Comparison of ENCODE assay signal across 6 cellular contexts in the genomic region with DNA sequence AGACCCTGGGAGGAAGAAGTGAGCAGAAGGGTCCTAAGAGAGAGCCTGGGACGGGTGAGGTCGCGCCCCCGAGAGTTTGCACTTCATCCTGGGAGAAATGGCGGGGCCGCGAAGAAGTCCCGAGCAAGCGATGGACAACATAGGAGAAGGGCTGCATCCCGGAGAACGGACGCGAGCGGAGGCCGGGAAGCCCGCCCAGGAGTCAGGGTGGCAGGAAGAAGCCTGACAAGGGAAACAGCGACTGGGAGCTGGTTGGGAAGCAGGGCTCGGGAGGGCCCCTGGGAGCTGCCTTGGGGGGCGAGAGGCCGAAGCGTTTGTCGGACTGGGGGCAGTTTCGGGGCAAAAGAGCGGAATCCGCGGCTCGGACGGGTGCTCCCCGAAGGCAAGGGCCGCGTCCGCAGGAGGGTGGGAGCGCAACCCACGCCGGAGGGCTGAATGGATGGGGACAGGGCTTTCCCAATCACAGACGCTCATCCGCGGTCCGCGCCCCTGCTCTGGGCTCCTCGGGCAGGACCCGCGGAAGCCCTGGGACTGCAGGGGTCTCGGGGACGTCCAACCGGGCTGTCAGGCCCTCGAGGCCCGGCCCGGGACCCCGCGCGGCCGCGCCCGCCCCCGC. TPM values are rescaled to one million over a fixed set of nuclear protein-coding genes. Genes with fewer than 3 reads are reported as not detected.
DNase-seq lines count a peak whose midpoint lies in the region; ATAC-seq and TF ChIP-seq lines count a peak whose summit lies in the region.

No MANE protein-coding gene starts in this region.

- H3K27me3 Mint-ChIP-seq in activated CD4-positive, alpha-beta T cell treated with anti-CD3 and anti-CD28 coated beads for 36 hours: no peaks in the 10 kb centered on the region

- intact Hi-C loops in activated CD4-positive, alpha-beta T cell treated with anti-CD3 and anti-CD28 coated beads for 36 hours (cut with DNase I, micrococcal nuclease): loop anchor here (1.0 to 5.0 kb wide), 5 partner anchors 9 to 267 kb away; a partner anchor contains a TSS
- intact Hi-C loops in lower lobe of right lung (cut with DNase I): no loop called here

- H3K36me3 Mint-ChIP-seq in activated CD4-positive, alpha-beta T cell treated with anti-CD3 and anti-CD28 coated beads for 36 hours (ENCODE audit: low read depth): peaks cover 15% of the 10 kb centered on the region

- POLR2A ChIA-PET in activated CD4-positive, alpha-beta T cell treated with anti-CD3 and anti-CD28 coated beads for 36 hours (lab: Charles Lee): interaction anchor here (0.6 to 1.8 kb wide), 2 partner anchors 8 to 616 kb away, joined by 3 to 4 read pairs; no protein-coding TSS in a partner anchor

- peak overlapping the region; percentile 97 for H3K4me3 Mint-ChIP-seq in activated CD4-positive, alpha-beta T cell treated with anti-CD3 and anti-CD28 coated beads for 36 hours

- no peaks in the 10 kb centered on the region for H3K9me3 Mint-ChIP-seq in activated CD4-positive, alpha-beta T cell treated with anti-CD3 and anti-CD28 coated beads for 36 hours (ENCODE audit: low read depth)

- peak; percentile 32 for DNase-seq in activated CD4-positive, alpha-beta T cell treated with anti-CD3 and anti-CD28 coated beads for 36 hours
- DNase-seq in activated CD4-positive, alpha-beta T cell treated with anti-CD3 and anti-CD28 coated beads for 1 hour: no peak
- DNase-seq in activated T-cell treated with anti-CD3 and anti-CD28 coated beads, Interleukin-2, amount 50 U/mL, for 48 hours: peak; percentile 29 to 41
- DNase-seq in lower lobe of right lung: no peak
- DNase-seq in SIG-M5 treated with dmso at 0.1 percent for 504 hours (lab: John Stamatoyannopoulos, UW; ENCODE audit: unreplicated experiment): no peak
- no peak for DNase-seq in occipital lobe (lab: John Stamatoyannopoulos, UW)

- H3K4me1 Mint-ChIP-seq in activated CD4-positive, alpha-beta T cell treated with anti-CD3 and anti-CD28 coated beads for 36 hours: peaks cover 31% of the 10 kb centered on the region

- H3K4me1 ChIP-seq in lower lobe of right lung: peaks cover 44% of the 10 kb centered on the region

- peak overlapping the region; percentile 98 for H3K27ac Mint-ChIP-seq in activated CD4-positive, alpha-beta T cell treated with anti-CD3 and anti-CD28 coated beads for 36 hours

- H3K9me3 ChIP-seq in lower lobe of right lung: no peaks in the 10 kb centered on the region

- CTCF ChIA-PET in activated CD4-positive, alpha-beta T cell treated with anti-CD3 and anti-CD28 coated beads for 36 hours (lab: Charles Lee): interaction anchor here (0.6 to 1.6 kb wide), 4 partner anchors 9 to 97 kb away, joined by 3 to 4 read pairs (median 4); no protein-coding TSS in a partner anchor

- peak overlapping the region; percentile 97 for H3K4me3 ChIP-seq in lower lobe of right lung

- H3K36me3 ChIP-seq in lower lobe of right lung: peaks cover 15% of the 10 kb centered on the region

- ATAC-seq in activated CD4-positive, alpha-beta T cell treated with anti-CD3 and anti-CD28 coated beads for 36 hours: peak; percentile 1
- ATAC-seq in lower lobe of right lung: peak; percentile 2 to 11

- peak overlapping the region; percentile 90 for H3K27ac ChIP-seq in lower lobe of right lung

- no peak for TF ChIP-seq CTCF in lower lobe of right lung (IDR thresholded peaks at IDR 0.05)

- H3K27me3 ChIP-seq in lower lobe of right lung (ENCODE audit: low read depth): no peaks in the 10 kb centered on the region

RNA-seq across cellular contexts. Expression of a gene that starts 0.5 kb away (rescaled TPM):
- total RNA-seq in activated CD4-positive, alpha-beta T cell treated with anti-CD3 and anti-CD28 coated beads for 36 hours: 10 to 100 TPM; 84.5 to 88.5 TPM
- total RNA-seq in lower lobe of right lung (76.4 TPM), occipital lobe (50.5 TPM)

RNA-seq across cellular contexts. Expression of a gene that starts 20.4 kb away (rescaled TPM):
- 1 to 10 TPM; 5.6 to 6.1 TPM for total RNA-seq in activated CD4-positive, alpha-beta T cell treated with anti-CD3 and anti-CD28 coated beads for 36 hours
- total RNA-seq in lower lobe of right lung (6.2 TPM), occipital lobe (1.2 TPM)

RNA-seq across cellular contexts. Expression of a gene that starts 20.4 kb away (rescaled TPM):
- 10 to 100 TPM; 20.5 to 25.6 TPM for total RNA-seq in activated CD4-positive, alpha-beta T cell treated with anti-CD3 and anti-CD28 coated beads for 36 hours
- 65.0 TPM for total RNA-seq in lower lobe of right lung
- 11.1 TPM for total RNA-seq in occipital lobe

RNA-seq across cellular contexts. Expression of a gene that starts 21.4 kb away (rescaled TPM):
- total RNA-seq in activated CD4-positive, alpha-beta T cell treated with anti-CD3 and anti-CD28 coated beads for 36 hours: 10 to 100 TPM; 22.5 to 28.8 TPM
- total RNA-seq in lower lobe of right lung (22.2 TPM), occipital lobe (3.3 TPM)

RNA-seq across cellular contexts. Expression of a gene that starts 36.5 kb away (rescaled TPM):
- 10 to 100 TPM; 39.3 to 49.8 TPM for total RNA-seq in activated CD4-positive, alpha-beta T cell treated with anti-CD3 and anti-CD28 coated beads for 36 hours
- total RNA-seq in lower lobe of right lung (29.1 TPM), occipital lobe (2.8 TPM)

Comparison
In these comparisons a context has a peak if more than half of its experiments do, and no peak if none do; other contexts are left out.
1. DNase-seq: peak in activated CD4-positive, alpha-beta T cell treated with anti-CD3 and anti-CD28 coated beads for 36 hours (single experiment) and activated T-cell treated with anti-CD3 and anti-CD28 coated beads, Interleukin-2, amount 50 U/mL, for 48 hours (2 of 2); none in activated CD4-positive, alpha-beta T cell treated with anti-CD3 and anti-CD28 coated beads for 1 hour (single experiment), lower lobe of right lung (single experiment), SIG-M5 treated with dmso at 0.1 percent for 504 hours (single experiment) and occipital lobe (single experiment).